Comparison of ENCODE assay signal across 14 cellular contexts in genomic region chr22:20223421-20224245, GRCh38.
"Had no signal": no experiment of that assay in that cellular context is flagged by ENCODE, and none has a peak within 500 bp of the region (broad histone marks: within the 10 kb centered on the region; RNA-seq: fewer than 3 reads in every experiment).

No MANE protein-coding gene starts in this region.

- H3K4me1 ChIP-seq: transverse colon, vagina had no signal

- H3K36me3 ChIP-seq: esophagus squamous epithelium, heart right ventricle, transverse colon, vagina had no signal

- H3K9me3 ChIP-seq: esophagus squamous epithelium, psoas muscle, transverse colon, vagina had no signal

- H3K27ac ChIP-seq: esophagus squamous epithelium, psoas muscle, transverse colon, vagina had no signal

- H3K27me3 ChIP-seq: heart right ventricle, transverse colon, vagina had no signal

- H3K4me3 ChIP-seq: esophagus squamous epithelium, heart right ventricle, psoas muscle, transverse colon, vagina had no signal

- DNase-seq: activated CD4-positive, alpha-beta T cell treated with anti-CD3 and anti-CD28 coated beads, Interleukin-2, amount 10 ng/mL, durations not matched to agents 24 days and 14 days; activated CD8-positive, alpha-beta T cell treated with anti-CD3 and anti-CD28 coated beads for 36 hours; activated naive CD4-positive, alpha-beta T cell treated with anti-CD3 and anti-CD28 coated beads, Interleukin-2, amount 10 ng/mL, durations not matched to agents 7 days and 5 days; activated T-cell treated with anti-CD3 and anti-CD28 coated beads, Interleukin-2, amount 50 U/mL, for 4 hours; effector CD8-positive, alpha-beta T cell; esophagus squamous epithelium; heart right ventricle; immature natural killer cell; kidney glomerular epithelial cell; psoas muscle; right cardiac atrium; T1000; transverse colon had no signal
